ENCODE assay signal across 1 cellular context in the genomic region with DNA sequence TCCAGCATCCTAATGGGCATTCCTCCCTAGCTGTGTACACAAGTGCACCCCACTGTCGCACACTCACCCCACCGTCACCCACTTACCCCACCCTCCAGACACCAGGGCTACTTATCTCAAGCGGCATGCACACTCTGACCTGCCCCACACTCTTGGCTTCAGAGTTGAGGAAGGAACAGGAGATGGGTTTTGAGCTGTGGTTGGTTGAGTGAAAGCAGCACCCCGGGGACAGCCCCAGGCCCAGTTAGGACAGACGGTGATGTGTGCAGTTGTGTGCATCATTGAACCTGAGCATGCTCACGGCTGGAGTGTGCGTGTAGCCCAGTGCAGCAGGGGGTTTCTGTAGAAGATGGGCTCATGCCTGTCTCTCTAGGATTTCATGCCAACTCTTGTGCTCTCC.
TF ChIP-seq lines count a peak whose summit lies in the region.

No MANE protein-coding gene starts in this region.

TF ChIP-seq in HCT116, 20 proteins besides CTCF, POLR2A, EP300 and RAD21:
- no peak for TF ChIP-seq EZH2 (IDR thresholded peaks at IDR 0.05)
- TF ChIP-seq CBX3 (IDR thresholded peaks at IDR 0.05; ENCODE audit: low read depth), result no peak
- TF ChIP-seq, protein P1, sequence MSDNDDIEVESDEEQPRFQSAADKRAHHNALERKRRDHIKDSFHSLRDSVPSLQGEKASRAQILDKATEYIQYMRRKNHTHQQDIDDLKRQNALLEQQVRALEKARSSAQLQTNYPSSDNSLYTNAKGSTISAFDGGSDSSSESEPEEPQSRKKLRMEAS (IDR thresholded peaks at IDR 0.05), result no peak
